In the genomic region with DNA sequence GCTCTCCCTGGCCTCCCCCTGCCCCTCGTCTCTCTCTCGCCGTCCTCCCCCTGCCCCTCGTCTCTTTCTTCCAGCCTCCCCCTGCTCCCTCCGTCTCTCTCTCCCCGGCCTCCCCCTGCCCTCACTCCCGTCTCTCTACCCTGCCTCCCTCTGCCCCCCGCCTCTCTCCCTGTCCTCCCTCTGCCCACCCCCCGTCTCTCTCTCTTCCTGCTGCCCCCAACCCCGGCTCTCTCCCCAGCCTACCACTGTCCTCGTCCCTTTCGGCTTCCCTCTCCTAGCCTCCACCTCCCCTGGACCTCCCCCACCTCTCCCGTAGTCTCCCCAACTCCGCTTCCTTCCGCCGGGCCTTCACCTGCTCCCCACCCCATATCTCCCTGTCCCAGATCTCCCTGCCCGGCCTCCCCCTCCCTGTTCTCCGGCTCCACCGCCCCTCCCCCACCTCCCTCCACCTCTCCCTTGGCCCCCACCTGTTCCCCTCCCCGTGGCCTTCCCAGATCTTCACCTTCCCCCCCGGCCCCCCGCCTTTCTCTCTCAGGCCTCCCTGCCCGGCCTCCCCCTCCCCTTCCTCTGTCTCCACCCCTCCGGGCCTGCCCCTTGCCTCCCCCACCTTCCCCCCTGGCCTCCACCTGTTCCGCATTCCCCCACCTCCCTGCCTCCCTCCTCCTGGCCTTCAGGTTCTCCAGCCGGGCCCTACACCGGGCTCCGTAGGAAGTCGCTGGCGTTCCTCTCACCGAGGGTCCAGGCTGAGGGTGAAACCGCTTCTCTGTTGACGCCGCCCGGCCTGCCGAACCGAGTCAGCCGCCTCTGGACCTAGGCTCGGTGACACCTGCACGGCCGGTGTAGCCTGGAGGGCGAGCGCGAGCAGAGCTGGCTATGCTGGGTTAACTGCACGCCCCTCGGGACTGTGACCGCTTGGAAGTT, we compare ENCODE assay signal across 8 cellular contexts. TPM values are rescaled to one million over a fixed set of nuclear protein-coding genes. Genes with fewer than 3 reads are reported as not detected.
DNase-seq lines count a peak whose midpoint lies in the region; ATAC-seq and TF ChIP-seq lines count a peak whose summit lies in the region.

No MANE protein-coding gene starts in this region.

- DNase-seq in NCI-H2081 (lab: John Stamatoyannopoulos, UW) (peak; percentile 25 to 48), NCI-H2081 treated with DMSO at 0.1 percent for 48 hours (lab: John Stamatoyannopoulos, UW) (no peak), RWPE2 (ENCODE audit: low spot score) (peak; percentile 70), SW 1271 (lab: John Stamatoyannopoulos, UW) (no peak), activated gamma-delta T cell (lab: John Stamatoyannopoulos, UW) (no peak)

- peaks cover 6% of the 10 kb centered on the region for H3K4me1 ChIP-seq in RWPE2 (ENCODE audit: insufficient read depth, poor library complexity, severe bottlenecking)
- H3K4me1 ChIP-seq in parathyroid adenoma = no peaks in the 10 kb centered on the region

- H3K4me3 ChIP-seq in RWPE2 (ENCODE audit: severe bottlenecking) (peak overlapping the region; percentile 100), parathyroid adenoma (ENCODE audit: low read depth, low read length) (peak overlapping the region; percentile 68)

- peak overlapping the region; percentile 82 for H3K9ac ChIP-seq in parathyroid adenoma

- TF ChIP-seq CTCF in RWPE2 (IDR thresholded peaks at IDR 0.05; ENCODE audit: poor library complexity, severe bottlenecking) (no peak), parathyroid adenoma (IDR thresholded peaks at IDR 0.05) (no peak)

- peaks cover 42% of the 10 kb centered on the region for H3K79me2 ChIP-seq in parathyroid adenoma

- H3K27ac ChIP-seq in RWPE2 (ENCODE audit: poor library complexity, severe bottlenecking) (peak overlapping the region; percentile 38), parathyroid adenoma (peak overlapping the region; percentile 64)

- no peak overlapping the region for H2AFZ ChIP-seq in parathyroid adenoma

- H3K36me3 ChIP-seq in RWPE2 (ENCODE audit: low read depth) = peaks cover 50% of the 10 kb centered on the region
- no peaks in the 10 kb centered on the region for H3K36me3 ChIP-seq in parathyroid adenoma (ENCODE audit: control insufficient read depth, insufficient read depth, low read length)

- H3K4me2 ChIP-seq in parathyroid adenoma (ENCODE audit: low read length) = peak overlapping the region; percentile 82

- H3K9me3 ChIP-seq in RWPE2 (ENCODE audit: severe bottlenecking) = no peaks in the 10 kb centered on the region
- H3K9me3 ChIP-seq in parathyroid adenoma (ENCODE audit: control insufficient read depth, low read length) = no peaks in the 10 kb centered on the region

- H3K27me3 ChIP-seq in RWPE2 (ENCODE audit: insufficient read depth, poor library complexity, severe bottlenecking) (no peaks in the 10 kb centered on the region), parathyroid adenoma (ENCODE audit: control insufficient read depth, insufficient read depth, low read length) (no peaks in the 10 kb centered on the region)

- ATAC-seq in RWPE2 (ENCODE audit: low read depth) (no peak), esophagus mucosa (peak; percentile 0), GM21447 (IDR thresholded peaks at IDR 0.05; ENCODE audit: unreplicated experiment) (no peak)

RNA-seq across cellular contexts. Expression of a gene that starts 1.2 kb away (rescaled TPM):
- 21.6 TPM for total RNA-seq in esophagus mucosa

RNA-seq across cellular contexts. Expression of a gene that starts 45.3 kb away (rescaled TPM):
- total RNA-seq in esophagus mucosa = 63.0 TPM

Comparison
In these comparisons a context has a peak if more than half of its experiments do, and no peak if none do; other contexts are left out.
1. DNase-seq: peak in NCI-H2081 (2 of 2) and RWPE2 (single experiment); none in NCI-H2081 treated with DMSO at 0.1 percent for 48 hours (single experiment), SW 1271 (0 of 2) and activated gamma-delta T cell (single experiment).